ENCODE assay signal across 21 cellular contexts in genomic region chr20:44722990-44723389, GRCh38. TPM values are rescaled to one million over a fixed set of nuclear protein-coding genes. Genes with fewer than 3 reads are reported as not detected.
DNase-seq lines count a peak whose midpoint lies in the region; ATAC-seq, FAIRE-seq and TF ChIP-seq lines count a peak whose summit lies in the region.
"Had no signal": no experiment of that assay in that cellular context is flagged by ENCODE, and none has a peak within 500 bp of the region (broad histone marks: within the 10 kb centered on the region; RNA-seq: fewer than 3 reads in every experiment).

No MANE protein-coding gene starts in this region.

- no peaks in the 10 kb centered on the region for H3K9me3 ChIP-seq in HEK293 (ENCODE audit: control insufficient read depth, insufficient read depth, low read depth, low read length)
- H3K9me3 ChIP-seq in SJSA1 (replicated peaks): no peaks in the 10 kb centered on the region; the same call in 1 of the 2 replicates
- H3K9me3 ChIP-seq in H1 (ENCODE audit: insufficient read depth in 2 of 2, low read depth in 1 of 2, low read length in 1 of 2): no peaks in the 10 kb centered on the region
- H3K9me3 ChIP-seq in thoracic aorta: no peaks in the 10 kb centered on the region
- H3K9me3 ChIP-seq: Peyer's patch had no signal

- H2BK15ac ChIP-seq in H1 (ENCODE audit: low read length): no peak overlapping the region

- no peak overlapping the region for H3K14ac ChIP-seq in H1 (ENCODE audit: insufficient read length)

- POLR2A ChIA-PET in HEK293 (lab: Yijun Ruan, JAX) (interaction anchor here (0.7 kb wide), 1 partner anchor 28 kb away, joined by 4 read pairs; no protein-coding TSS in a partner anchor), H1 (lab: Charles Lee; ENCODE audit: partially characterized antibody) (interaction anchor here (1.1 kb wide), 1 partner anchor 10 kb away, joined by 3 read pairs; no protein-coding TSS in a partner anchor)

- H2AK5ac ChIP-seq in H1 (ENCODE audit: low read depth, low read length): no peak overlapping the region

- no peak overlapping the region for H3K9ac ChIP-seq in H1 (replicated peaks in 1 of 4; ENCODE audit: extremely low read depth in 1 of 4, low read depth in 3 of 4, low read length in 3 of 4)

- H3K4ac ChIP-seq in H1 (replicated peaks; ENCODE audit: insufficient read length, low read depth, low read length): no peak overlapping the region

- no peak overlapping the region for H4K91ac ChIP-seq in H1 (replicated peaks; ENCODE audit: insufficient read length, low read length)

- no peak overlapping the region for H2BK20ac ChIP-seq in H1 (ENCODE audit: low read length)

- TF ChIP-seq POLR2A in H1 (IDR thresholded peaks at IDR 0.05; ENCODE audit: control extremely low read depth in 1 of 2, low read depth in 2 of 2, low read length in 2 of 2): no peak

- DNase-seq in SJSA1 (ENCODE audit: low read depth in 1 of 2, low spot score in 2 of 2) (no peak), H1 (ENCODE audit: low read depth in 1 of 2, low spot score in 2 of 2) (no peak), thoracic aorta (ENCODE audit: low spot score) (no peak), NCI-H510A treated with DMSO at 0.1 percent for 48 hours (lab: John Stamatoyannopoulos, UW) (no peak), cerebellar nuclear complex (lab: John Stamatoyannopoulos, UW) (no peak)
- DNase-seq: C1 segment of cervical spinal cord, GDM1, HFFc6, Karpas-422, MM.1S, NCI-H1105 treated with DMSO at 0.1 percent for 48 hours, NCI-H1694 treated with DMSO at 0.1 percent for 48 hours, NCI-H2107, NCI-H2227 treated with DMSO at 0.1 percent for 48 hours, NCI-H524 treated with DMSO at 0.1 percent for 48 hours, Peyer's patch, SHP77 had no signal

- no peak overlapping the region for H3K18ac ChIP-seq in H1 (ENCODE audit: extremely low read depth, low read length)

- CTCF ChIA-PET in HEK293 (lab: Yijun Ruan, JAX): interaction anchor here (0.5 to 1.2 kb wide), 5 partner anchors 8 to 29 kb away, joined by 3 read pairs; partner anchors contain the start of gene CCN5
- CTCF ChIA-PET in H1 (lab: Charles Lee; ENCODE audit: partially characterized antibody): interaction anchor here (1.5 to 20.4 kb wide), 6 partner anchors 10 to 39 kb away, joined by 3 to 180 read pairs (median 24); no protein-coding TSS in a partner anchor

- no peak for ATAC-seq in thoracic aorta (ENCODE audit: insufficient number of reproducible peaks, low FRiP score, low read depth)
- no peak for ATAC-seq in GM19351 (IDR thresholded peaks at IDR 0.05; ENCODE audit: unreplicated experiment)
- ATAC-seq: GM12878, SK-N-SH treated with all-trans-retinoic acid at 6 μM for 48 hours had no signal

- no peak overlapping the region for H3K27ac ChIP-seq in HEK293 (ENCODE audit: extremely low read depth, low read depth, low read length)
- H3K27ac ChIP-seq in SJSA1: peak overlapping the region; percentile 25; the same call in 1 of the 2 replicates
- H3K27ac ChIP-seq in H1 (ENCODE audit: low read depth, low read length): no peak overlapping the region
- peak overlapping the region; percentile 53 to 97 for H3K27ac ChIP-seq in thoracic aorta
- H3K27ac ChIP-seq: Peyer's patch had no signal

- no peak overlapping the region for H2BK120ac ChIP-seq in H1 (replicated peaks; ENCODE audit: low read depth, low read length)

- no peaks in the 10 kb centered on the region for H3K79me1 ChIP-seq in H1 (ENCODE audit: low read depth, low read length)

- H3K56ac ChIP-seq in H1 (replicated peaks; ENCODE audit: insufficient read length, low read depth, low read length): no peak overlapping the region

- no peaks in the 10 kb centered on the region for H3K36me3 ChIP-seq in HEK293 (ENCODE audit: control insufficient read depth in 2 of 2, insufficient read depth in 1 of 2, low read length in 2 of 2)
- H3K36me3 ChIP-seq in SJSA1: no peaks in the 10 kb centered on the region
- H3K36me3 ChIP-seq in H1 (ENCODE audit: control insufficient read depth in 2 of 4, insufficient read depth in 4 of 4, low read length in 3 of 4): no peaks in the 10 kb centered on the region
- peaks cover 25% of the 10 kb centered on the region for H3K36me3 ChIP-seq in thoracic aorta
- H3K36me3 ChIP-seq: Peyer's patch had no signal

- TF ChIP-seq RAD21 in H1 (IDR thresholded peaks at IDR 0.05 in 1 of 2, conservative IDR thresholded peaks at IDR 0.05 in 1 of 2; ENCODE audit: low read depth in 2 of 2, low read length in 2 of 2): no peak

- no peaks in the 10 kb centered on the region for H3K27me3 ChIP-seq in SJSA1 (replicated peaks)
- H3K27me3 ChIP-seq in H1 (replicated peaks in 1 of 4; ENCODE audit: control insufficient read depth in 3 of 4, extremely low read depth in 1 of 4, insufficient read depth in 3 of 4, low read length in 3 of 4): no peaks in the 10 kb centered on the region
- no peaks in the 10 kb centered on the region for H3K27me3 ChIP-seq in thoracic aorta (replicated peaks; ENCODE audit: insufficient read depth)
- H3K27me3 ChIP-seq: Peyer's patch had no signal

- no peak overlapping the region for H3K4me3 ChIP-seq in HEK293 (ENCODE audit: low read depth, low read length)
- H3K4me3 ChIP-seq in SJSA1: no peak overlapping the region
- H3K4me3 ChIP-seq in H1 (ENCODE audit: extremely low read depth in 1 of 4, insufficient read depth in 2 of 4, low read depth in 3 of 4, low read length in 4 of 4): no peak overlapping the region
- no peak overlapping the region for H3K4me3 ChIP-seq in thoracic aorta
- H3K4me3 ChIP-seq: GM12878, Peyer's patch had no signal

- 84% methylated on average over 2 of the region's 2 CpGs; no CpG with 5 or more reads in 1 of the 2 experiments for WGBS in H1 (ENCODE audit: extremely low coverage in 1 of 2, insufficient coverage in 1 of 2, insufficient read length in 1 of 2, insufficient replicate concordance in 2 of 2, low coverage in 1 of 2, low lambda C conversion rate in 2 of 2, missing lambda C conversion rate in 1 of 2), 2 experiments

- H2BK5ac ChIP-seq in H1 (ENCODE audit: low read depth, low read length): no peak overlapping the region

- no peak overlapping the region for H4K5ac ChIP-seq in H1 (ENCODE audit: insufficient read length, low read depth, low read length)

- no peak overlapping the region for H3K4me2 ChIP-seq in H1 (ENCODE audit: insufficient read depth in 1 of 2, low read depth in 2 of 2, low read length in 2 of 2)

- H3K23me2 ChIP-seq in H1 (ENCODE audit: low read depth, low read length): no peaks in the 10 kb centered on the region

- TF ChIP-seq EP300 in H1 (IDR thresholded peaks at IDR 0.05; ENCODE audit: borderline replicate concordance in 1 of 2, low read depth in 2 of 2, low read length in 2 of 2): no peak

- no peak for TF ChIP-seq CTCF in HEK293 (tag by site-specific recombination; IDR thresholded peaks at IDR 0.05)
- TF ChIP-seq CTCF in H1 (IDR thresholded peaks at IDR 0.05; ENCODE audit: control extremely low read depth in 1 of 3, insufficient read depth in 1 of 3, low read depth in 1 of 3, low read length in 3 of 3): no peak
- TF ChIP-seq CTCF in thoracic aorta (IDR thresholded peaks at IDR 0.05): no peak

- H2AFZ ChIP-seq in H1 (ENCODE audit: low read length): no peak overlapping the region

- no peak overlapping the region for H4K8ac ChIP-seq in H1 (ENCODE audit: extremely low read depth, insufficient read depth, low read length)

- H4K20me1 ChIP-seq in H1 (replicated peaks in 1 of 2; ENCODE audit: control insufficient read depth in 1 of 2, insufficient read depth in 2 of 2, low read length in 2 of 2): no peaks in the 10 kb centered on the region

- H3K4me1 ChIP-seq in HEK293 (ENCODE audit: control insufficient read depth, insufficient read depth, low read length) (peaks cover 6% of the 10 kb centered on the region), SJSA1 (replicated peaks) (peaks cover 31% of the 10 kb centered on the region), H1 (replicated peaks in 1 of 4; ENCODE audit: control insufficient read depth in 3 of 4, insufficient read depth in 4 of 4, low read length in 3 of 4) (peaks cover 4 to 9% (median 6%) of the 10 kb centered on the region in 4 experiments; a peak in 5 of 7 replicates), thoracic aorta (ENCODE audit: control insufficient read depth in 1 of 2, low read depth in 2 of 2) (peaks cover 25 to 72% of the 10 kb centered on the region in 2 donors)
- H3K4me1 ChIP-seq: Peyer's patch had no signal

- FAIRE-seq in H1 (lab: Jason Lieb, UNC): no peak
- FAIRE-seq: GM12878 had no signal

- H3K79me2 ChIP-seq in H1 (ENCODE audit: control insufficient read depth in 1 of 2, insufficient read depth in 2 of 2, low read length in 2 of 2): no peaks in the 10 kb centered on the region

- no peak overlapping the region for H2BK12ac ChIP-seq in H1 (ENCODE audit: low read depth, low read length)

- H3K23ac ChIP-seq in H1 (ENCODE audit: insufficient read length): no peak overlapping the region

TF ChIP-seq in HEK293, 187 proteins besides CTCF, POLR2A, EP300 and RAD21 (continues in another document):
- peak; percentile 56; the same call in 1 of the 2 replicates for TF ChIP-seq ZNF664 (tag by site-specific recombination; IDR thresholded peaks at IDR 0.05)
- TF ChIP-seq ZNF48 (tag by site-specific recombination; IDR thresholded peaks at IDR 0.05): no peak

TF ChIP-seq in H1, 55 proteins besides CTCF, POLR2A, EP300 and RAD21:
- TF ChIP-seq KDM1A (IDR thresholded peaks at IDR 0.05; ENCODE audit: borderline replicate concordance, low read length) (peak; percentile 74), CREB1 (IDR thresholded peaks at IDR 0.05) (no peak)

RNA-seq across cellular contexts. Expression of gene CCN5, which starts 7.8 kb away (rescaled TPM):
- not detected in 2 replicates for total RNA-seq in SJSA1 (2014; rRNA removed; shearing (Covaris generic))
- total RNA-seq in H1 (2021; fragmentation: NEBNext Ultra II Directional; extraction: Animal tissue kit (Norgen Biotek cat#: 25700)): not detected in 2 replicates
- polyA plus RNA-seq in H1 (2011; rRNA removed): not detected in 2 replicates
- polyA plus RNA-seq in H1 (2011; cell fraction: cytosol; rRNA removed): not detected
- polyA plus RNA-seq in H1 (2011; cell fraction: nucleus; rRNA removed): not detected
- 0.07 TPM in 1 of 4 replicates, not detected in the others for polyA plus RNA-seq in H1 (2012, experiment 1 of 2)
- polyA plus RNA-seq in H1 (2012, experiment 2 of 2): 0.10 TPM
- polyA plus RNA-seq in H1 (2013, experiment 1 of 2): not detected
- not detected for polyA plus RNA-seq in H1 (2013, experiment 2 of 2)
- polyA minus RNA-seq in H1 (2011; rRNA and poly(A)+ RNA removed): not detected in 2 replicates
- 6.5 TPM for polyA minus RNA-seq in H1 (2011; cell fraction: cytosol; rRNA and poly(A)+ RNA removed)
- 2.2 TPM for polyA minus RNA-seq in H1 (2011; cell fraction: nucleus; rRNA and poly(A)+ RNA removed)
- total RNA-seq in thoracic aorta: 100 to 1,000 TPM; 652 to 994 TPM

RNA-seq across cellular contexts. Expression of gene KCNK15, which starts 22.7 kb away (rescaled TPM):
- total RNA-seq in SJSA1 (2014; rRNA removed; shearing (Covaris generic)): not detected in 2 replicates
- total RNA-seq in H1 (2021; fragmentation: NEBNext Ultra II Directional; extraction: Animal tissue kit (Norgen Biotek cat#: 25700)): 0.24 and 0.33 TPM in 2 replicates
- polyA plus RNA-seq in H1 (2011; rRNA removed): 0.33 and 0.74 TPM in 2 replicates
- 0.30 TPM for polyA plus RNA-seq in H1 (2011; cell fraction: cytosol; rRNA removed)
- polyA plus RNA-seq in H1 (2011; cell fraction: nucleus; rRNA removed): 0.54 TPM
- polyA plus RNA-seq in H1 (2012, experiment 1 of 2): 0.17 to 0.52 TPM (median 0.37 TPM) in 4 replicates
- 0.22 TPM for polyA plus RNA-seq in H1 (2012, experiment 2 of 2)
- 0.26 TPM for polyA plus RNA-seq in H1 (2013, experiment 1 of 2)
- polyA plus RNA-seq in H1 (2013, experiment 2 of 2): 0.26 TPM
- polyA minus RNA-seq in H1 (2011; rRNA and poly(A)+ RNA removed): 0.17 and 0.79 TPM in 2 replicates
- 0.66 TPM for polyA minus RNA-seq in H1 (2011; cell fraction: cytosol; rRNA and poly(A)+ RNA removed)
- polyA minus RNA-seq in H1 (2011; cell fraction: nucleus; rRNA and poly(A)+ RNA removed): 2.1 TPM
- total RNA-seq in thoracic aorta: 10 to 100 TPM; 26.3 to 60.0 TPM
- total RNA-seq: GM12878 had no signal
- polyA plus RNA-seq: GM12878 had no signal

Comparison
In these comparisons a context has a peak if more than half of its experiments do, and no peak if none do; other contexts are left out.
1. H3K27ac ChIP-seq: peak in SJSA1 (single experiment) and thoracic aorta (2 of 2); none in HEK293 (single experiment) and H1 (single experiment).
2. RNA of gene CCN5, which starts 7.8 kb away (total RNA-seq): 652 to 994 TPM in thoracic aorta; not detected in SJSA1 and not detected in H1; every median in the first group is over 100 times any median in the second.
3. RNA of gene KCNK15, which starts 22.7 kb away (total RNA-seq): 26.3 to 60.0 TPM in thoracic aorta; 0.24 to 0.33 TPM in H1 and not detected in SJSA1; every median in the first group is over 10 times any median in the second.